In the genomic region with DNA sequence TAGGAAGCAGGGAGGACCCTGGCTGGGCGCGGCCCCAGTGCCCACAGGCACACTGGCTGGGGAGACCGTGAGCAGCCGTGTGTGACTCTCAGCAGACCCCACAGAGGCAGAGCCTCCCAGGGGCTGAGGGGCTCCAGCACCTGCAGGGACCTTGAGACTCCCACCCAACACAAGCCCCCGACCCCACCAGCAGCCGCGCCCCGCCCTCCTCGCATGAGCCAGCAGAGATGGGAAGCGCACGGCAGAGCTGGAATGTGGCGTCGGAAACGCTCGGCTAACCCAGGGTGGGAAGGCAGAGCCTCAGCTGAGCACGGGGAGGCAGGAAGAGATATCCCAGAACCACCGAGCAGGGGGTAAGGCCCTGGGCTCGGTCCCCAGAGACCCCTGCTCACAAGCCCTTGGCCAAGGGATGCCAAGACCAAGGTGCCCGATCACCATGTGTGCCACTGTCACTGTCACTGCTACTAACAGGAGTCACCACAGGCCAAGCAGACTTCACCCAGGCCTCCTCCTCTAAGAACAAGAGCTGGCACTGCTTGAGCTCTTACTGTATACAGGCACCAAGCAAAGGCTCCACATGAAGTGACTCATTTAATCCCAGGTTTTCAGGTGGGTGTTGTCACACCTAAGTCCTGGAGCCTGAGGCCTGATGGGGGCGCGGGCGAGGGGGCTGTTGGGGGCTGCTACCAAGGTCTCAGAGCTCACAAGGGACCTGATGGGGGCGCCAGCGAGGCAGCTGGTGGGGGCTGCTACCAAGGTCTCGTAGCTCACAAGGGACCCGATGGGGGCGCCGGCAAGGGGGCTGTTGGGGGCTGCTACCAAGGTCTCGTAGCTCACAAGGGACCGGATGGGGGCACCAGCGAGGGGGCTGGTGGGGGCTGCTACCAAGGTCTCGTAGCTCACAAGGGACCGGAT, we compare ENCODE assay signal across 25 cellular contexts. TPM values are rescaled to one million over a fixed set of nuclear protein-coding genes. Genes with fewer than 3 reads are reported as not detected.
A peak's percentile ranks its signal among the peaks of the same experiment; 100 is the strongest.
DNase-seq lines count a peak whose midpoint lies in the region; ATAC-seq and TF ChIP-seq lines count a peak whose summit lies in the region.
"Had no signal": no experiment of that assay in that cellular context is flagged by ENCODE, and none has a peak within 500 bp of the region (broad histone marks: within the 10 kb centered on the region; RNA-seq: fewer than 3 reads in every experiment).

No MANE protein-coding gene starts in this region.

- H3K14ac ChIP-seq in IMR-90 (replicated peaks; ENCODE audit: low read depth, low read length), result no peak overlapping the region

- TF ChIP-seq POLR2A in IMR-90 (IDR thresholded peaks at IDR 0.05; ENCODE audit: low read depth, low read length), result no peak

- H3K36me3 ChIP-seq in BLaER1 treated with 17β-estradiol and CSF1 and Interleukin-3, amounts not matched to agents 10 nM and 100 nM, result peaks cover 0 to 54% (median 11%) of the 10 kb centered on the region in 11 experiments; a peak in 12 of 22 replicates
- no peaks in the 10 kb centered on the region for H3K36me3 ChIP-seq in IMR-90 (ENCODE audit: control insufficient read depth, insufficient read depth, low read length)
- no peaks in the 10 kb centered on the region for H3K36me3 ChIP-seq in lower lobe of right lung
- no peaks in the 10 kb centered on the region for H3K36me3 ChIP-seq in naive thymus-derived CD4-positive, alpha-beta T cell (ENCODE audit: control insufficient read depth in 2 of 3, insufficient read depth in 3 of 3, low read length in 3 of 3)
- H3K36me3 ChIP-seq: esophagus squamous epithelium, gastrocnemius medialis had no signal

- H3K4me1 ChIP-seq in BLaER1 treated with 17β-estradiol and CSF1 and Interleukin-3, amounts not matched to agents 10 nM and 100 nM, result peaks cover 22 to 73% (median 59%) of the 10 kb centered on the region in 10 experiments
- H3K4me1 ChIP-seq in IMR-90 (ENCODE audit: control insufficient read depth, insufficient read depth, low read length), result no peaks in the 10 kb centered on the region
- peaks cover 28% of the 10 kb centered on the region for H3K4me1 ChIP-seq in lower lobe of right lung
- H3K4me1 ChIP-seq in naive thymus-derived CD4-positive, alpha-beta T cell (ENCODE audit: control insufficient read depth in 2 of 2, insufficient read depth in 2 of 2, low read length in 2 of 2), result no peaks in the 10 kb centered on the region
- H3K4me1 ChIP-seq: esophagus squamous epithelium had no signal

- H4K8ac ChIP-seq in IMR-90 (ENCODE audit: low read depth in 2 of 2, low read length in 2 of 2), result no peak overlapping the region

- H3K9me1 ChIP-seq in IMR-90 (ENCODE audit: insufficient read depth, low read length), result no peaks in the 10 kb centered on the region

- H3K23ac ChIP-seq in IMR-90 (ENCODE audit: low read depth, low read length), result no peak overlapping the region

- no peak overlapping the region for H2AK5ac ChIP-seq in IMR-90 (ENCODE audit: low read depth, low read length)

- peak overlapping the region in 4 of 11 experiments; percentile 0 to 34 (median 22); a peak in 4 of 22 replicates for H3K9ac ChIP-seq in BLaER1 treated with 17β-estradiol and CSF1 and Interleukin-3, amounts not matched to agents 10 nM and 100 nM
- no peak overlapping the region for H3K9ac ChIP-seq in IMR-90 (ENCODE audit: low read depth, low read length)

- no peak overlapping the region for H3K4me3 Mint-ChIP-seq in naive thymus-derived CD4-positive, alpha-beta T cell
- H3K4me3 Mint-ChIP-seq: activated CD4-positive, alpha-beta memory T cell treated with anti-CD3 and anti-CD28 coated beads for 36 hours; effector memory CD8-positive, alpha-beta T cell; natural killer cell; T-cell had no signal

- no peak for ATAC-seq in IMR-90 (ENCODE audit: low read depth)
- ATAC-seq in lower lobe of right lung, result peak in 1 of 2 donors; percentile 5
- ATAC-seq in HG03097 (IDR thresholded peaks at IDR 0.05; ENCODE audit: low FRiP score, unreplicated experiment), result no peak
- ATAC-seq in naive thymus-derived CD4-positive, alpha-beta T cell, result no peak
- ATAC-seq: activated CD4-positive, CD25-positive, alpha-beta regulatory T cell treated with anti-CD3 and anti-CD28 coated beads, Interleukin-2, amount 50 U/mL, for 24 hours; activated naive CD4-positive, alpha-beta T cell treated with anti-CD3 and anti-CD28 coated beads, Interleukin-2, amount 50 U/mL, for 72 hours; effector memory CD8-positive, alpha-beta T cell; gastrocnemius medialis; GM12878; natural killer cell; T-cell had no signal

- intact Hi-C loops in IMR-90 (cut with micrococcal nuclease) (no loop called here), lower lobe of right lung (cut with DNase I) (no loop called here)
- intact Hi-C loops in naive thymus-derived CD4-positive, alpha-beta T cell (cut with micrococcal nuclease), result no loop called here

- no peak overlapping the region for H3K27ac ChIP-seq in BLaER1 treated with 17β-estradiol and CSF1 and Interleukin-3, amounts not matched to agents 10 nM and 100 nM
- no peak overlapping the region for H3K27ac ChIP-seq in IMR-90 (ENCODE audit: insufficient read depth, low read length)
- H3K27ac ChIP-seq in lower lobe of right lung, result peak overlapping the region; percentile 62
- no peak overlapping the region for H3K27ac ChIP-seq in naive thymus-derived CD4-positive, alpha-beta T cell (ENCODE audit: low read depth, low read length)
- H3K27ac ChIP-seq: coronary artery, gastrocnemius medialis had no signal

- H4K91ac ChIP-seq in IMR-90 (ENCODE audit: insufficient read depth, low read depth, low read length), result no peak overlapping the region

- H4K5ac ChIP-seq in IMR-90 (ENCODE audit: low read depth, low read length), result no peak overlapping the region

- no peak overlapping the region for H2BK20ac ChIP-seq in IMR-90 (ENCODE audit: low read depth, low read length)

- H2BK15ac ChIP-seq in IMR-90 (ENCODE audit: low read depth, low read length), result no peak overlapping the region

- peak overlapping the region in 9 of 11 experiments; percentile 12 to 100 (median 97); a peak in 17 of 22 replicates for H3K4me2 ChIP-seq in BLaER1 treated with 17β-estradiol and CSF1 and Interleukin-3, amounts not matched to agents 10 nM and 100 nM
- H3K4me2 ChIP-seq in IMR-90 (ENCODE audit: low read depth, low read length), result no peak overlapping the region

- peaks cover 0 to 1% (median 0%) of the 10 kb centered on the region in 11 donors for H3K9me3 Mint-ChIP-seq in naive thymus-derived CD4-positive, alpha-beta T cell
- H3K9me3 Mint-ChIP-seq: activated CD4-positive, alpha-beta memory T cell treated with anti-CD3 and anti-CD28 coated beads for 36 hours; activated naive CD4-positive, alpha-beta T cell treated with anti-CD3 and anti-CD28 coated beads, Interleukin-2, amount 50 U/mL, for 72 hours; activated T-helper 2 cell treated with anti-CD3 and anti-CD28 coated beads, Interferon-gamma antibody, Interleukin-2, Interleukin-4, amounts not matched to agents 10 μg/mL and 5 μg/mL and 100 μg/mL, durations not matched to agents 14 hours and 24 hours and 36 hours; effector memory CD8-positive, alpha-beta T cell; natural killer cell; T-cell had no signal

- no peaks in the 10 kb centered on the region for H3K4me1 Mint-ChIP-seq in naive thymus-derived CD4-positive, alpha-beta T cell

- BruUV-seq in IMR-90 (replicated peaks; lab: Mats Ljungman, UMichigan), result no TSS peak

- peaks cover 0 to 5% (median 0%) of the 10 kb centered on the region in 11 experiments; a peak in 5 of 22 replicates for H3K9me3 ChIP-seq in BLaER1 treated with 17β-estradiol and CSF1 and Interleukin-3, amounts not matched to agents 10 nM and 100 nM (replicated peaks in 1 of 11)
- H3K9me3 ChIP-seq in IMR-90 (ENCODE audit: control insufficient read depth, insufficient read depth, low read length) (no peaks in the 10 kb centered on the region), lower lobe of right lung (no peaks in the 10 kb centered on the region)
- no peaks in the 10 kb centered on the region for H3K9me3 ChIP-seq in naive thymus-derived CD4-positive, alpha-beta T cell (ENCODE audit: control insufficient read depth in 2 of 3, low read length in 3 of 3)
- H3K9me3 ChIP-seq: esophagus squamous epithelium, gastrocnemius medialis had no signal

- no peaks in the 10 kb centered on the region; a peak in 1 of 22 replicates for H3K27me3 ChIP-seq in BLaER1 treated with 17β-estradiol and CSF1 and Interleukin-3, amounts not matched to agents 10 nM and 100 nM
- H3K27me3 ChIP-seq in IMR-90 (ENCODE audit: control insufficient read depth, insufficient read depth, low read length) (no peaks in the 10 kb centered on the region; the same call in 1 of the 2 replicates), lower lobe of right lung (ENCODE audit: low read depth) (no peaks in the 10 kb centered on the region)
- H3K27me3 ChIP-seq in naive thymus-derived CD4-positive, alpha-beta T cell (ENCODE audit: control insufficient read depth in 2 of 2, insufficient read depth in 2 of 2, low read length in 2 of 2), result no peaks in the 10 kb centered on the region
- H3K27me3 ChIP-seq: gastrocnemius medialis had no signal

- H3K27me3 Mint-ChIP-seq in naive thymus-derived CD4-positive, alpha-beta T cell, result no peaks in the 10 kb centered on the region
- H3K27me3 Mint-ChIP-seq: activated CD4-positive, alpha-beta memory T cell treated with anti-CD3 and anti-CD28 coated beads for 36 hours; effector memory CD8-positive, alpha-beta T cell; T-cell had no signal

- no peak overlapping the region for H3K27ac Mint-ChIP-seq in naive thymus-derived CD4-positive, alpha-beta T cell
- H3K27ac Mint-ChIP-seq: activated CD4-positive, alpha-beta memory T cell treated with anti-CD3 and anti-CD28 coated beads for 36 hours; activated naive CD4-positive, alpha-beta T cell treated with anti-CD3 and anti-CD28 coated beads, Interleukin-2, amount 50 U/mL, for 72 hours; activated T-helper 2 cell treated with anti-CD3 and anti-CD28 coated beads, Interferon-gamma antibody, Interleukin-2, Interleukin-4, amounts not matched to agents 10 μg/mL and 5 μg/mL and 100 μg/mL, durations not matched to agents 14 hours and 24 hours and 36 hours; natural killer cell; T-cell had no signal

- WGBS in IMR-90 (ENCODE audit: extremely low coverage in 2 of 2, insufficient read length in 1 of 2), 2 experiments, result 86% methylated on average over 7 of the region's 33 CpGs; no CpG with 5 or more reads in 1 of the 2 experiments

- DNase-seq in IMR-90 (no peak), dermis blood vessel endothelial cell (peak; percentile 26), lower lobe of right lung (no peak), NK-92 (lab: John Stamatoyannopoulos, UW; ENCODE audit: unreplicated experiment) (no peak), foreskin melanocyte (no peak)
- DNase-seq in naive thymus-derived CD4-positive, alpha-beta T cell, result no peak
- DNase-seq: activated CD4-positive, alpha-beta memory T cell treated with anti-CD3 and anti-CD28 coated beads for 36 hours; effector memory CD8-positive, alpha-beta T cell; esophagus squamous epithelium; gastrocnemius medialis; hypothalamus; natural killer cell; NCI-H2081; small intestine; stimulated activated CD4-positive, alpha-beta T cell treated with anti-CD3 and anti-CD28 coated beads, Interleukin-1b, Interleukin-23, amount 100 ng/mL, for 48 hours; stimulated activated CD8-positive, alpha-beta memory T cell treated with anti-CD3 and anti-CD28 coated beads, Interleukin-4, amount 100 ng/mL, for 48 hours; T-cell; trophoblast cell had no signal

- H3K79me1 ChIP-seq in IMR-90 (ENCODE audit: low read depth in 1 of 2, low read length in 2 of 2), result no peaks in the 10 kb centered on the region

- dilution Hi-C loops in IMR-90 (cut with HindIII; ENCODE audit: low sequenced_read_pairs, unreplicated experiment), result no loop called here

- no peak overlapping the region for H2BK120ac ChIP-seq in IMR-90 (ENCODE audit: low read depth, low read length)

- no peak overlapping the region for H2AK9ac ChIP-seq in IMR-90 (replicated peaks; ENCODE audit: low read depth, low read length, poor library complexity)

- CTCF ChIA-PET in IMR-90 (lab: Yijun Ruan, JAX), result no interaction called here
- CTCF ChIA-PET in naive thymus-derived CD4-positive, alpha-beta T cell (lab: Charles Lee), result no interaction called here

- H2AFZ ChIP-seq in IMR-90 (replicated peaks; ENCODE audit: low read length, poor library complexity), result peak overlapping the region; percentile 58

- no peak overlapping the region for H3K56ac ChIP-seq in IMR-90 (ENCODE audit: extremely low read depth, insufficient read depth, low read length)

- TF ChIP-seq CTCF in IMR-90 (conservative IDR thresholded peaks at IDR 0.05; ENCODE audit: low read depth, low read length) (no peak), lower lobe of right lung (IDR thresholded peaks at IDR 0.05) (no peak)

- H3K18ac ChIP-seq in IMR-90 (ENCODE audit: low read depth, low read length), result no peak overlapping the region

- no peak overlapping the region for H2BK5ac ChIP-seq in IMR-90 (ENCODE audit: low read depth, low read length, poor library complexity, severe bottlenecking)

- in situ Hi-C loops in IMR-90 (cut with MboI; ENCODE audit: low sequenced_read_pairs), result no loop called here

- H3K4ac ChIP-seq in IMR-90 (ENCODE audit: low read depth, low read length), result no peak overlapping the region

- no peak overlapping the region for H3K4me3 ChIP-seq in BLaER1 treated with 17β-estradiol and CSF1 and Interleukin-3, amounts not matched to agents 10 nM and 100 nM
- H3K4me3 ChIP-seq in IMR-90 (ENCODE audit: insufficient read depth, low read depth, low read length) (no peak overlapping the region), lower lobe of right lung (no peak overlapping the region)
- H3K4me3 ChIP-seq in naive thymus-derived CD4-positive, alpha-beta T cell (ENCODE audit: low read length), result no peak overlapping the region
- H3K4me3 ChIP-seq: coronary artery, esophagus squamous epithelium, gastrocnemius medialis, GM12878 had no signal

- POLR2A ChIA-PET in IMR-90 (lab: Charles Lee; ENCODE audit: unreplicated experiment), result no interaction called here
- POLR2A ChIA-PET in naive thymus-derived CD4-positive, alpha-beta T cell (lab: Charles Lee), result no interaction called here

- peaks cover 0 to 74% (median 0%) of the 10 kb centered on the region in 11 experiments; a peak in 8 of 22 replicates for H4K20me1 ChIP-seq in BLaER1 treated with 17β-estradiol and CSF1 and Interleukin-3, amounts not matched to agents 10 nM and 100 nM
- no peaks in the 10 kb centered on the region; the same call in 1 of the 2 replicates for H4K20me1 ChIP-seq in IMR-90 (ENCODE audit: insufficient read depth, low read length)

- TF ChIP-seq RAD21 in IMR-90 (IDR thresholded peaks at IDR 0.05; ENCODE audit: low read length), result no peak

- H3K36me3 Mint-ChIP-seq in naive thymus-derived CD4-positive, alpha-beta T cell, result no peaks in the 10 kb centered on the region
- H3K36me3 Mint-ChIP-seq: activated CD4-positive, alpha-beta memory T cell treated with anti-CD3 and anti-CD28 coated beads for 36 hours; activated naive CD4-positive, alpha-beta T cell treated with anti-CD3 and anti-CD28 coated beads, Interleukin-2, amount 50 U/mL, for 72 hours; natural killer cell; T-cell had no signal

RNA-seq across cellular contexts. Expression of gene MEGF6, which starts 20.1 kb away (rescaled TPM):
- total RNA-seq in IMR-90 (2012; rRNA removed), result 0.56 and 0.72 TPM in 2 replicates
- 4.1 and 5.4 TPM in 2 replicates for polyA plus RNA-seq in IMR-90 (2012; rRNA removed)
- 3.4 and 5.5 TPM in 2 replicates for polyA plus RNA-seq in IMR-90 (2012; cell fraction: cytosol; rRNA removed)
- polyA plus RNA-seq in IMR-90 (2012; cell fraction: nucleus; rRNA removed; ENCODE audit: low replicate concordance), result 18.4 and 59.0 TPM in 2 replicates
- 100 and 120 TPM in 2 replicates for total RNA-seq in dermis blood vessel endothelial cell
- total RNA-seq in lower lobe of right lung, result 57.1 TPM
- total RNA-seq in naive thymus-derived CD4-positive, alpha-beta T cell, result 100 to 1,000 TPM in 2 of 5 experiments, 10 to 100 TPM in 3; 14.6 to 209 (median 81.3) TPM
- 10 to 100 TPM in 1 of 2 donors, 1 to 10 TPM in 1; 1.9 to 10.1 TPM for polyA plus RNA-seq in naive thymus-derived CD4-positive, alpha-beta T cell

RNA-seq across cellular contexts. Expression of gene TPRG1L, which starts 33.6 kb away (rescaled TPM):
- total RNA-seq in IMR-90 (2012; rRNA removed) (25.3 and 25.6 TPM in 2 replicates), dermis blood vessel endothelial cell (29.4 and 32.9 TPM in 2 replicates), lower lobe of right lung (46.1 TPM)
- polyA plus RNA-seq in IMR-90 (2012; rRNA removed), result 38.1 and 39.5 TPM in 2 replicates
- 33.5 and 37.2 TPM in 2 replicates for polyA plus RNA-seq in IMR-90 (2012; cell fraction: cytosol; rRNA removed)
- 11.6 and 15.3 TPM in 2 replicates for polyA plus RNA-seq in IMR-90 (2012; cell fraction: nucleus; rRNA removed; ENCODE audit: low replicate concordance)
- total RNA-seq in naive thymus-derived CD4-positive, alpha-beta T cell, result 10 to 100 TPM; 15.6 to 61.4 (median 37.8) TPM
- polyA plus RNA-seq in naive thymus-derived CD4-positive, alpha-beta T cell, result 10 to 100 TPM; 44.0 to 47.9 TPM

RNA-seq across cellular contexts. Expression of gene WRAP73, which starts 58.7 kb away (rescaled TPM):
- total RNA-seq in IMR-90 (2012; rRNA removed), result 9.2 and 10.8 TPM in 2 replicates
- 23.6 and 24.4 TPM in 2 replicates for polyA plus RNA-seq in IMR-90 (2012; rRNA removed)
- 14.9 and 26.0 TPM in 2 replicates for polyA plus RNA-seq in IMR-90 (2012; cell fraction: cytosol; rRNA removed)
- polyA plus RNA-seq in IMR-90 (2012; cell fraction: nucleus; rRNA removed; ENCODE audit: low replicate concordance), result 70.7 and 108 TPM in 2 replicates
- 20.4 and 25.6 TPM in 2 replicates for total RNA-seq in dermis blood vessel endothelial cell
- total RNA-seq in lower lobe of right lung, result 22.5 TPM
- 10 to 100 TPM; 28.1 to 42.0 (median 36.3) TPM for total RNA-seq in naive thymus-derived CD4-positive, alpha-beta T cell
- 10 to 100 TPM; 25.5 to 37.4 TPM for polyA plus RNA-seq in naive thymus-derived CD4-positive, alpha-beta T cell
